8 cellular contexts compared by ENCODE assay signal in genomic region chr2:132353380-132353779, GRCh38.
A peak's percentile ranks its signal among the peaks of the same experiment; 100 is the strongest.
DNase-seq lines count a peak whose midpoint lies in the region; ATAC-seq and TF ChIP-seq lines count a peak whose summit lies in the region.
"Not testable (repeated sequence)": the region's sequence is repeated elsewhere in the genome, so short reads cannot be mapped to it uniquely, and the experiment has no call there.

No MANE protein-coding gene starts in this region.

- H3K36me3 Mint-ChIP-seq in chondrocyte (ENCODE audit: low read depth) = not testable (repeated sequence)

- H4K20me1 ChIP-seq in HCT116 (ENCODE audit: insufficient read depth) = not testable (repeated sequence)

- not testable (repeated sequence) for H3K9me3 Mint-ChIP-seq in chondrocyte (ENCODE audit: low read depth)

- not testable (repeated sequence) for H3K4me1 Mint-ChIP-seq in chondrocyte (ENCODE audit: low read depth)

- H3K79me2 ChIP-seq in ACC112 (ENCODE audit: control insufficient read depth, insufficient read depth, low read length, unreplicated experiment); HCT116 (ENCODE audit: insufficient read depth, low read length): not testable (repeated sequence)

- BruUV-seq in HCT116 (replicated peaks; lab: Mats Ljungman, UMichigan) = not testable (repeated sequence)

- H3K4me3 ChIP-seq in ACC112 (ENCODE audit: low read depth, low read length) = peak overlapping the region; percentile 77
- H3K4me3 ChIP-seq in HCT116 (replicated peaks in 1 of 2; ENCODE audit: low read depth in 1 of 2, low read length in 2 of 2) = peak overlapping the region; percentile 31 to 41; a peak in 3 of 4 replicates
- peak overlapping the region; percentile 16 for H3K4me3 ChIP-seq in kidney epithelial cell (ENCODE audit: low read depth, low read length)
- H3K4me3 ChIP-seq in spleen = peak overlapping the region; percentile 18 to 66 (median 34)

- ATAC-seq in HCT116; omental fat pad (ENCODE audit: low FRiP score): not testable (repeated sequence)

- not testable (repeated sequence) for TF ChIP-seq RAD21 in HCT116 (IDR thresholded peaks at IDR 0.05; ENCODE audit: low read depth)

- not testable (repeated sequence) for H3K9me3 ChIP-seq in HCT116 (ENCODE audit: control insufficient read depth in 1 of 2, insufficient read depth in 1 of 2, low read depth in 1 of 2, low read length in 2 of 2); spleen

- peaks cover 23% of the 10 kb centered on the region for H3K27me3 Mint-ChIP-seq in chondrocyte (ENCODE audit: low read depth)

- peak overlapping the region; percentile 33 for H3K4me3 Mint-ChIP-seq in chondrocyte (ENCODE audit: unreplicated experiment)

- peak overlapping the region; percentile 65 for H2AFZ ChIP-seq in ACC112 (ENCODE audit: low read length, unreplicated experiment)
- H2AFZ ChIP-seq in HCT116 (ENCODE audit: low read depth, low read length, poor library complexity, severe bottlenecking) = not testable (repeated sequence)

- TF ChIP-seq CTCF in HCT116 (IDR thresholded peaks at IDR 0.05 in 2 of 3, conservative IDR thresholded peaks at IDR 0.05 in 1 of 3; ENCODE audit: borderline replicate concordance in 1 of 3, insufficient read depth in 1 of 3, low read depth in 2 of 3, low read length in 2 of 3); chondrocyte (IDR thresholded peaks at IDR 0.05); kidney epithelial cell (IDR thresholded peaks at IDR 0.05; ENCODE audit: insufficient read depth, low read length, poor library complexity, severe bottlenecking); omental fat pad (IDR thresholded peaks at IDR 0.05); spleen (IDR thresholded peaks at IDR 0.05 in 8 of 11, conservative IDR thresholded peaks at IDR 0.05 in 3 of 11): not testable (repeated sequence)

- DNase-seq in HCT116 (ENCODE audit: low read depth, low spot score); chondrocyte (ENCODE audit: low spot score); kidney epithelial cell (ENCODE audit: low read depth); spleen: not testable (repeated sequence)
- DNase-seq in SK-N-DZ (ENCODE audit: low spot score) (peak; percentile 5), glomerular visceral epithelial cell (ENCODE audit: extremely low spot score) (peak; percentile 46), omental fat pad (ENCODE audit: low spot score) (peak; percentile 46)

- not testable (repeated sequence) for H3K4me1 ChIP-seq in ACC112 (ENCODE audit: control insufficient read depth, insufficient read depth, low read length, unreplicated experiment); HCT116 (ENCODE audit: control insufficient read depth in 1 of 2, insufficient read depth in 2 of 2, low read length in 2 of 2)
- peaks cover 0 to 12% (median 4%) of the 10 kb centered on the region in 6 donors for H3K4me1 ChIP-seq in spleen

- CTCF ChIA-PET in HCT116 (lab: Charles Lee) = not testable (repeated sequence)

- POLR2A ChIA-PET in HCT116 (lab: Charles Lee) = not testable (repeated sequence)

- not testable (repeated sequence) for H3K9ac ChIP-seq in HCT116 (ENCODE audit: low read length)

- H3K27ac ChIP-seq in ACC112 (ENCODE audit: low read depth, low read length); spleen: not testable (repeated sequence)
- H3K27ac ChIP-seq in HCT116 (ENCODE audit: low read depth, low read length) = peak overlapping the region; percentile 53

- H3K27me3 ChIP-seq in ACC112 (ENCODE audit: insufficient read depth, low read length); HCT116 (ENCODE audit: insufficient read depth, low read length); kidney epithelial cell (ENCODE audit: control insufficient read depth, insufficient read depth, low read length): not testable (repeated sequence)
- peaks cover 0 to 21% (median 6%) of the 10 kb centered on the region in 7 donors for H3K27me3 ChIP-seq in spleen (replicated peaks in 1 of 7)

- not testable (repeated sequence) for H3K9me2 ChIP-seq in HCT116 (ENCODE audit: insufficient read depth)

- H3K4me2 ChIP-seq in HCT116 (ENCODE audit: low read length) = peak overlapping the region; percentile 53

- intact Hi-C loops in HCT116 (cut with micrococcal nuclease); spleen (cut with DNase I; ENCODE audit: low total_unique reads): not testable (repeated sequence)

- not testable (repeated sequence) for H3K27ac Mint-ChIP-seq in chondrocyte (ENCODE audit: unreplicated experiment)

- 0 to 2% (median 1%) methylated on average over 12 to 32 of the region's 32 CpGs for WGBS in spleen, 5 donors

- not testable (repeated sequence) for TF ChIP-seq POLR2A in HCT116 (IDR thresholded peaks at IDR 0.05; ENCODE audit: borderline replicate concordance, extremely low read depth, insufficient read depth, insufficient read length); spleen (IDR thresholded peaks at IDR 0.05)

- RAD21 ChIA-PET in HCT116 (lab: Charles Lee; ENCODE audit: low non-redundant PET in 1 of 2, low total read pairs in 2 of 2, uncharacterized antibody in 2 of 2, unreplicated experiment in 2 of 2) = not testable (repeated sequence)

- H3K36me3 ChIP-seq in ACC112 (ENCODE audit: insufficient read depth, low read length); HCT116 (ENCODE audit: control insufficient read depth in 1 of 2, insufficient read depth in 2 of 2, low read length in 2 of 2); kidney epithelial cell (ENCODE audit: control insufficient read depth, insufficient read depth, low read length); spleen: not testable (repeated sequence)

TF ChIP-seq in HCT116, 20 proteins besides CTCF, POLR2A, EP300 and RAD21:
- 0 out of 2 replicates have a peak, but pooled peaks have one; percentile 19 for TF ChIP-seq POLR2AphosphoS5 (IDR thresholded peaks at IDR 0.05; ENCODE audit: low read depth, low read length)
- TF ChIP-seq ZFX (IDR thresholded peaks at IDR 0.05) = 0 out of 2 replicates have a peak, but pooled peaks have one; percentile 4

Comparison
In these comparisons a context has a peak if more than half of its experiments do, and no peak if none do; other contexts are left out.
1. H3K4me3 ChIP-seq: peak in every context shown above with its lines; median percentile 77 in ACC112; 36 in HCT116; 34 in spleen; 16 in kidney epithelial cell.